Comparison of ENCODE assay signal across 12 cellular contexts in genomic region chr2:186595219-186595618, GRCh38. TPM values are rescaled to one million over a fixed set of nuclear protein-coding genes. Genes with fewer than 3 reads are reported as not detected.
DNase-seq lines count a peak whose midpoint lies in the region; ATAC-seq and TF ChIP-seq lines count a peak whose summit lies in the region.
"Had no signal": no experiment of that assay in that cellular context is flagged by ENCODE, and none has a peak within 500 bp of the region (broad histone marks: within the 10 kb centered on the region; RNA-seq: fewer than 3 reads in every experiment).

No MANE protein-coding gene starts in this region.

- DNase-seq in NCI-H510A treated with DMSO at 0.1 percent for 48 hours (lab: John Stamatoyannopoulos, UW) (peak; percentile 16), NCI-H510A (lab: John Stamatoyannopoulos, UW) (no peak), body of pancreas (peak; percentile 45 to 63 (median 56)), iPS-NIHi11 (ENCODE audit: low spot score) (peak; percentile 20), thyroid gland (peak; percentile 87 to 91), LoVo (ENCODE audit: low spot score) (no peak), A673 (ENCODE audit: low spot score) (no peak)
- DNase-seq: DMS153, esophagus squamous epithelium, NCI-H2171 had no signal

- H3K4me3 ChIP-seq in body of pancreas (no peak overlapping the region), thyroid gland (replicated peaks in 1 of 3) (no peak overlapping the region), A673 (ENCODE audit: low read depth, low read length, poor library complexity, severe bottlenecking) (no peak overlapping the region)
- H3K4me3 ChIP-seq: esophagus squamous epithelium had no signal

- intact Hi-C loops in body of pancreas (cut with DNase I) (no loop called here), thyroid gland (cut with DNase I) (no loop called here), A673 (cut with micrococcal nuclease; ENCODE audit: unreplicated experiment) (no loop called here)

- CTCF ChIA-PET in A673 (lab: Charles Lee), result no interaction called here

- H3K36me3 ChIP-seq in body of pancreas (replicated peaks in 1 of 2; ENCODE audit: insufficient read depth in 1 of 2, low read depth in 2 of 2) (no peaks in the 10 kb centered on the region), thyroid gland (no peaks in the 10 kb centered on the region), A673 (ENCODE audit: insufficient read depth, low read length, poor library complexity, severe bottlenecking) (no peaks in the 10 kb centered on the region)

- POLR2A ChIA-PET in A673 (lab: Charles Lee; ENCODE audit: low non-redundant PET), result no interaction called here

- H3K9me3 ChIP-seq in body of pancreas, result no peaks in the 10 kb centered on the region
- no peaks in the 10 kb centered on the region for H3K9me3 ChIP-seq in thyroid gland
- no peaks in the 10 kb centered on the region for H3K9me3 ChIP-seq in A673 (ENCODE audit: low read depth, low read length, poor library complexity, severe bottlenecking)
- H3K9me3 ChIP-seq: esophagus squamous epithelium had no signal

- H3K27ac ChIP-seq in body of pancreas (peak overlapping the region in 2 of 4 donors; percentile 0 to 44), thyroid gland (peak overlapping the region; percentile 88 to 99 (median 98)), A673 (ENCODE audit: low read depth, low read length, poor library complexity, severe bottlenecking) (no peak overlapping the region)

- WGBS in body of pancreas, 2 donors, result 31 to 40% methylated on average over 2 of the region's 2 CpGs
- 27 to 44% methylated on average over 2 of the region's 2 CpGs for WGBS in thyroid gland, 2 donors

- TF ChIP-seq CTCF in body of pancreas (IDR thresholded peaks at IDR 0.05) (no peak), thyroid gland (IDR thresholded peaks at IDR 0.05) (no peak), A673 (conservative IDR thresholded peaks at IDR 0.05; ENCODE audit: low read depth, low read length) (no peak)

- H3K27me3 ChIP-seq in body of pancreas (no peaks in the 10 kb centered on the region), thyroid gland (no peaks in the 10 kb centered on the region), A673 (replicated peaks; ENCODE audit: insufficient read depth, low read depth, low read length, poor library complexity) (no peaks in the 10 kb centered on the region)
- H3K27me3 ChIP-seq: esophagus squamous epithelium had no signal

- peak; percentile 33 for ATAC-seq in body of pancreas
- ATAC-seq in GM18502 (IDR thresholded peaks at IDR 0.05; ENCODE audit: poor library complexity, unreplicated experiment), result no peak
- ATAC-seq: left lobe of liver had no signal

- TF ChIP-seq POLR2A in body of pancreas (IDR thresholded peaks at IDR 0.05) (no peak), thyroid gland (IDR thresholded peaks at IDR 0.05) (peak in 1 of 2 donors; percentile 38)

- H3K4me1 ChIP-seq in body of pancreas, result peaks cover 52% of the 10 kb centered on the region
- peaks cover 38 to 43% of the 10 kb centered on the region in 2 donors for H3K4me1 ChIP-seq in thyroid gland
- no peaks in the 10 kb centered on the region for H3K4me1 ChIP-seq in A673 (ENCODE audit: insufficient read depth, low read length, poor library complexity, severe bottlenecking)

- no TSS peak for BruUV-seq in A673 (replicated peaks; lab: Mats Ljungman, UMichigan)

RNA-seq across cellular contexts. Expression of gene ITGAV, which starts 5.4 kb away (rescaled TPM):
- total RNA-seq in body of pancreas (10 to 100 TPM; 48.0 to 72.8 TPM), thyroid gland (100 to 1,000 TPM; 136 to 186 (median 143) TPM), A673 (2021) (28.4 and 33.7 TPM in 2 replicates)

Comparison
In these comparisons a context has a peak if more than half of its experiments do, and no peak if none do; other contexts are left out.
1. DNase-seq: peak in NCI-H510A treated with DMSO at 0.1 percent for 48 hours (single experiment), body of pancreas (4 of 4), iPS-NIHi11 (single experiment) and thyroid gland (2 of 2); none in NCI-H510A (single experiment), LoVo (single experiment) and A673 (single experiment).